ENCODE assay signal across 16 cellular contexts in the genomic region with DNA sequence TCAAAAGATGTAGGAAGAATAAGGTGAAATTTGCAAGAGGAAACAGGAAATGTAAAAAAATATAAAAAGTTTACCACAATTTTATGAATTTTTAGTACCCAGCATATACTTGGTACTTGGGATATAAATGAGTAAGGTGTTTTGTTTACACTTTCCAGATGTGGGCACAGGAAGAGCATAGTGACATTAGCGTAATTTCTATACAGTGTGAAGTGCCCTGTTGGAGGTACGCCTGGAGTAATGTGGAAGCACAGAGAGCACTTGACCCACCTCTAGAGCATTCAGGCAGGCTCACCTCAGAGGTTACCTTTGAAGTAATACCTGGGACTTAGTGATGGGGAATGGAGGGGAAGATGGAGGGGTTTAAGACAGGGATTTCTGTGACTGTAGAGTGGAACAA.
A peak's percentile ranks its signal among the peaks of the same experiment; 100 is the strongest.
DNase-seq lines count a peak whose midpoint lies in the region; ATAC-seq and TF ChIP-seq lines count a peak whose summit lies in the region.
"Had no signal": no experiment of that assay in that cellular context is flagged by ENCODE, and none has a peak within 500 bp of the region (broad histone marks: within the 10 kb centered on the region; RNA-seq: fewer than 3 reads in every experiment).

No MANE protein-coding gene starts in this region.

- intact Hi-C loops in activated naive CD4-positive, alpha-beta T cell treated with anti-CD3 and anti-CD28 coated beads for 36 hours (cut with micrococcal nuclease): no loop called here
- intact Hi-C loops in left ventricle myocardium inferior (cut with micrococcal nuclease): no loop called here

- H3K4me1 ChIP-seq in left ventricle myocardium inferior: peaks cover 9% of the 10 kb centered on the region

- peaks cover 26% of the 10 kb centered on the region for H3K4me1 Mint-ChIP-seq in activated naive CD4-positive, alpha-beta T cell treated with anti-CD3 and anti-CD28 coated beads for 36 hours (ENCODE audit: low read depth)
- peaks cover 21% of the 10 kb centered on the region for H3K4me1 Mint-ChIP-seq in activated naive CD4-positive, alpha-beta T cell treated with anti-CD3 and anti-CD28 coated beads, Interleukin-2, amount 10 ng/mL, durations not matched to agents 7 days and 5 days
- peaks cover 27% of the 10 kb centered on the region for H3K4me1 Mint-ChIP-seq in activated CD8-positive, alpha-beta T cell treated with anti-CD3 and anti-CD28 coated beads, Interleukin-2, amount 10 ng/mL, durations not matched to agents 7 days and 5 days (ENCODE audit: low read depth)
- H3K4me1 Mint-ChIP-seq in immature natural killer cell: peaks cover 27 to 52% of the 10 kb centered on the region in 2 donors
- H3K4me1 Mint-ChIP-seq in stimulated activated naive CD8-positive, alpha-beta T cell treated with anti-CD3 and anti-CD28 coated beads, Interleukin-15, Interleukin-2, amounts not matched to agents 100 ng/mL and 50 ng/mL, for 24 hours (ENCODE audit: low read depth): peaks cover 33% of the 10 kb centered on the region

- H3K4me3 ChIP-seq in left ventricle myocardium inferior: no peak overlapping the region
- H3K4me3 ChIP-seq in MG63: no peak overlapping the region
- H3K4me3 ChIP-seq: dorsolateral prefrontal cortex had no signal

- DNase-seq in activated naive CD4-positive, alpha-beta T cell treated with anti-CD3 and anti-CD28 coated beads for 36 hours: no peak
- DNase-seq in activated naive CD4-positive, alpha-beta T cell treated with anti-CD3 and anti-CD28 coated beads, Interleukin-2, amount 10 ng/mL, durations not matched to agents 7 days and 5 days: no peak
- DNase-seq in activated CD8-positive, alpha-beta T cell treated with anti-CD3 and anti-CD28 coated beads, Interleukin-2, amount 10 ng/mL, durations not matched to agents 7 days and 5 days: no peak
- DNase-seq in immature natural killer cell (no peak), left ventricle myocardium inferior (no peak), MG63 (no peak)
- DNase-seq: activated gamma-delta T cell treated with Interleukin-2 at 50 U/mL for 16 hours, brain microvascular endothelial cell, dorsolateral prefrontal cortex, head of caudate nucleus, NCI-H1694 treated with DMSO at 0.1 percent for 48 hours, NCI-H510A, Right ventricle myocardium superior had no signal

- no peaks in the 10 kb centered on the region for H3K27me3 ChIP-seq in left ventricle myocardium inferior (ENCODE audit: low read depth)
- no peaks in the 10 kb centered on the region for H3K27me3 ChIP-seq in MG63
- H3K27me3 ChIP-seq: brain microvascular endothelial cell, dorsolateral prefrontal cortex, neutrophil had no signal

- H3K27me3 Mint-ChIP-seq in activated naive CD4-positive, alpha-beta T cell treated with anti-CD3 and anti-CD28 coated beads for 36 hours (ENCODE audit: low read depth): no peaks in the 10 kb centered on the region
- H3K27me3 Mint-ChIP-seq in activated naive CD4-positive, alpha-beta T cell treated with anti-CD3 and anti-CD28 coated beads, Interleukin-2, amount 10 ng/mL, durations not matched to agents 7 days and 5 days: no peaks in the 10 kb centered on the region
- H3K27me3 Mint-ChIP-seq in activated CD8-positive, alpha-beta T cell treated with anti-CD3 and anti-CD28 coated beads, Interleukin-2, amount 10 ng/mL, durations not matched to agents 7 days and 5 days (ENCODE audit: low read depth): no peaks in the 10 kb centered on the region
- H3K27me3 Mint-ChIP-seq in immature natural killer cell (ENCODE audit: low read depth in 3 of 3): peaks cover 0 to 2% (median 0%) of the 10 kb centered on the region in 3 donors
- no peaks in the 10 kb centered on the region for H3K27me3 Mint-ChIP-seq in stimulated activated naive CD8-positive, alpha-beta T cell treated with anti-CD3 and anti-CD28 coated beads, Interleukin-15, Interleukin-2, amounts not matched to agents 100 ng/mL and 50 ng/mL, for 24 hours

- no peak overlapping the region for H3K4me3 Mint-ChIP-seq in activated naive CD4-positive, alpha-beta T cell treated with anti-CD3 and anti-CD28 coated beads for 36 hours
- H3K4me3 Mint-ChIP-seq in activated naive CD4-positive, alpha-beta T cell treated with anti-CD3 and anti-CD28 coated beads, Interleukin-2, amount 10 ng/mL, durations not matched to agents 7 days and 5 days: no peak overlapping the region
- no peak overlapping the region for H3K4me3 Mint-ChIP-seq in activated CD8-positive, alpha-beta T cell treated with anti-CD3 and anti-CD28 coated beads, Interleukin-2, amount 10 ng/mL, durations not matched to agents 7 days and 5 days
- peak overlapping the region in 1 of 5 donors; percentile 39 for H3K4me3 Mint-ChIP-seq in immature natural killer cell
- peak overlapping the region; percentile 1 for H3K4me3 Mint-ChIP-seq in stimulated activated naive CD8-positive, alpha-beta T cell treated with anti-CD3 and anti-CD28 coated beads, Interleukin-15, Interleukin-2, amounts not matched to agents 100 ng/mL and 50 ng/mL, for 24 hours

- no peaks in the 10 kb centered on the region for H3K36me3 ChIP-seq in left ventricle myocardium inferior
- H3K36me3 ChIP-seq in MG63: no peaks in the 10 kb centered on the region
- H3K36me3 ChIP-seq: brain microvascular endothelial cell, neutrophil had no signal

- H3K27ac Mint-ChIP-seq in activated naive CD4-positive, alpha-beta T cell treated with anti-CD3 and anti-CD28 coated beads for 36 hours: peak overlapping the region; percentile 29
- no peak overlapping the region for H3K27ac Mint-ChIP-seq in activated naive CD4-positive, alpha-beta T cell treated with anti-CD3 and anti-CD28 coated beads, Interleukin-2, amount 10 ng/mL, durations not matched to agents 7 days and 5 days
- peak overlapping the region; percentile 60 for H3K27ac Mint-ChIP-seq in activated CD8-positive, alpha-beta T cell treated with anti-CD3 and anti-CD28 coated beads, Interleukin-2, amount 10 ng/mL, durations not matched to agents 7 days and 5 days
- peak overlapping the region in 4 of 6 donors; percentile 5 to 82 (median 74) for H3K27ac Mint-ChIP-seq in immature natural killer cell
- H3K27ac Mint-ChIP-seq in stimulated activated naive CD8-positive, alpha-beta T cell treated with anti-CD3 and anti-CD28 coated beads, Interleukin-15, Interleukin-2, amounts not matched to agents 100 ng/mL and 50 ng/mL, for 24 hours: peak overlapping the region; percentile 81

- POLR2A ChIA-PET in activated CD8-positive, alpha-beta T cell treated with anti-CD3 and anti-CD28 coated beads, Interleukin-2, amount 10 ng/mL, durations not matched to agents 7 days and 5 days (lab: Charles Lee): no interaction called here

- TF ChIP-seq CTCF in left ventricle myocardium inferior (IDR thresholded peaks at IDR 0.05; ENCODE audit: borderline replicate concordance): no peak

- CTCF ChIA-PET in activated naive CD4-positive, alpha-beta T cell treated with anti-CD3 and anti-CD28 coated beads for 36 hours (lab: Charles Lee): no interaction called here
- CTCF ChIA-PET in activated naive CD4-positive, alpha-beta T cell treated with anti-CD3 and anti-CD28 coated beads, Interleukin-2, amount 10 ng/mL, durations not matched to agents 7 days and 5 days (lab: Charles Lee): no interaction called here
- CTCF ChIA-PET in activated CD8-positive, alpha-beta T cell treated with anti-CD3 and anti-CD28 coated beads, Interleukin-2, amount 10 ng/mL, durations not matched to agents 7 days and 5 days (lab: Charles Lee): interaction anchor here (1.3 kb wide), 1 partner anchor 22 kb away, joined by 3 read pairs; no protein-coding TSS in a partner anchor

- H3K27ac ChIP-seq in left ventricle myocardium inferior (replicated peaks): no peak overlapping the region
- H3K27ac ChIP-seq: dorsolateral prefrontal cortex, neutrophil had no signal

- ATAC-seq in activated CD8-positive, alpha-beta T cell treated with anti-CD3 and anti-CD28 coated beads, Interleukin-2, amount 10 ng/mL, durations not matched to agents 7 days and 5 days: no peak
- no peak for ATAC-seq in GM21367 (IDR thresholded peaks at IDR 0.05; ENCODE audit: unreplicated experiment)

- peaks cover 5% of the 10 kb centered on the region for H3K36me3 Mint-ChIP-seq in activated naive CD4-positive, alpha-beta T cell treated with anti-CD3 and anti-CD28 coated beads for 36 hours (ENCODE audit: low read depth)
- peaks cover 13% of the 10 kb centered on the region for H3K36me3 Mint-ChIP-seq in activated naive CD4-positive, alpha-beta T cell treated with anti-CD3 and anti-CD28 coated beads, Interleukin-2, amount 10 ng/mL, durations not matched to agents 7 days and 5 days
- H3K36me3 Mint-ChIP-seq in activated CD8-positive, alpha-beta T cell treated with anti-CD3 and anti-CD28 coated beads, Interleukin-2, amount 10 ng/mL, durations not matched to agents 7 days and 5 days (ENCODE audit: low read depth): peaks cover 19% of the 10 kb centered on the region
- H3K36me3 Mint-ChIP-seq in immature natural killer cell: peaks cover 0 to 8% (median 2%) of the 10 kb centered on the region in 3 donors
- H3K36me3 Mint-ChIP-seq in stimulated activated naive CD8-positive, alpha-beta T cell treated with anti-CD3 and anti-CD28 coated beads, Interleukin-15, Interleukin-2, amounts not matched to agents 100 ng/mL and 50 ng/mL, for 24 hours (ENCODE audit: low read depth): no peaks in the 10 kb centered on the region

- H3K9me3 ChIP-seq in left ventricle myocardium inferior (replicated peaks) (no peaks in the 10 kb centered on the region), MG63 (no peaks in the 10 kb centered on the region)
- H3K9me3 ChIP-seq: neutrophil had no signal

- H3K9me3 Mint-ChIP-seq in activated naive CD4-positive, alpha-beta T cell treated with anti-CD3 and anti-CD28 coated beads for 36 hours: peaks cover under 1% of the 10 kb centered on the region
- peaks cover under 1% of the 10 kb centered on the region for H3K9me3 Mint-ChIP-seq in activated naive CD4-positive, alpha-beta T cell treated with anti-CD3 and anti-CD28 coated beads, Interleukin-2, amount 10 ng/mL, durations not matched to agents 7 days and 5 days
- no peaks in the 10 kb centered on the region for H3K9me3 Mint-ChIP-seq in activated CD8-positive, alpha-beta T cell treated with anti-CD3 and anti-CD28 coated beads, Interleukin-2, amount 10 ng/mL, durations not matched to agents 7 days and 5 days (ENCODE audit: insufficient read depth)
- no peaks in the 10 kb centered on the region for H3K9me3 Mint-ChIP-seq in immature natural killer cell
- no peaks in the 10 kb centered on the region for H3K9me3 Mint-ChIP-seq in stimulated activated naive CD8-positive, alpha-beta T cell treated with anti-CD3 and anti-CD28 coated beads, Interleukin-15, Interleukin-2, amounts not matched to agents 100 ng/mL and 50 ng/mL, for 24 hours
